In genomic region chr1:3453891-3454810, GRCh38 we compare ENCODE assay signal across 1 cellular context.
TF ChIP-seq lines count a peak whose summit lies in the region.

Gene ARHGEF16, plus strand, starts transcription at chr1:3454665. Its CDS starts 8,420 bp downstream, at chr1:3463085.

TF ChIP-seq in HepG2, 621 proteins besides CTCF, POLR2A, EP300 and RAD21 (continued from another document and continues in another):
- TF ChIP-seq GMEB2 (CRISPR knock-in tag; IDR thresholded peaks at IDR 0.05; ENCODE audit: low read depth) (no peak), ZNF24 (IDR thresholded peaks at IDR 0.05) (no peak), TOPORS (CRISPR knock-in tag; IDR thresholded peaks at IDR 0.05) (no peak), ZBTB44 (CRISPR knock-in tag; IDR thresholded peaks at IDR 0.05) (no peak), ZNF709 (CRISPR knock-in tag; IDR thresholded peaks at IDR 0.05) (peak; percentile 51), AKNA (CRISPR knock-in tag; IDR thresholded peaks at IDR 0.05; ENCODE audit: borderline replicate concordance) (no peak), CREM (IDR thresholded peaks at IDR 0.05) (no peak), CREM (CRISPR knock-in tag; IDR thresholded peaks at IDR 0.05) (no peak), ZNF224 (CRISPR knock-in tag; IDR thresholded peaks at IDR 0.05) (no peak), ZNF234 (CRISPR knock-in tag; conservative IDR thresholded peaks at IDR 0.05) (no peak), TOE1 (CRISPR knock-in tag; IDR thresholded peaks at IDR 0.05) (no peak), ETS1 (CRISPR knock-in tag; IDR thresholded peaks at IDR 0.05) (0 out of 2 replicates have a peak, but pooled peaks have one; percentile 80), TEF (CRISPR knock-in tag; IDR thresholded peaks at IDR 0.05) (no peak), TMF1 (CRISPR knock-in tag; IDR thresholded peaks at IDR 0.05; ENCODE audit: low read depth) (peak; percentile 51; the same call in 1 of the 2 replicates), SNAPC2 (CRISPR knock-in tag; IDR thresholded peaks at IDR 0.05) (peak; percentile 61), NR0B2 (CRISPR knock-in tag; IDR thresholded peaks at IDR 0.05) (0 out of 2 replicates have a peak, but pooled peaks have one; percentile 68), MXD4 (CRISPR knock-in tag; IDR thresholded peaks at IDR 0.05) (no peak), ARNTL (CRISPR knock-in tag; IDR thresholded peaks at IDR 0.05) (0 out of 2 replicates have a peak, but pooled peaks have one; percentile 9), TRIM22 (IDR thresholded peaks at IDR 0.05) (no peak), ZNF841 (CRISPR knock-in tag; IDR thresholded peaks at IDR 0.05; ENCODE audit: borderline replicate concordance) (no peak), KDM4B (CRISPR knock-in tag; IDR thresholded peaks at IDR 0.05) (no peak), ZNF784 (CRISPR knock-in tag; IDR thresholded peaks at IDR 0.05; ENCODE audit: borderline replicate concordance) (no peak), ISX (CRISPR knock-in tag; conservative IDR thresholded peaks at IDR 0.05) (no peak), ZC3H13 (CRISPR knock-in tag; IDR thresholded peaks at IDR 0.05) (peak; percentile 26; the same call in 1 of the 2 replicates), HINFP (CRISPR knock-in tag; IDR thresholded peaks at IDR 0.05; ENCODE audit: low read depth) (peak; percentile 69; the same call in 1 of the 2 replicates), AKAP8 (CRISPR knock-in tag; IDR thresholded peaks at IDR 0.05) (peak; percentile 98), ZNF468 (CRISPR knock-in tag; IDR thresholded peaks at IDR 0.05) (peak; percentile 49; the same call in 1 of the 2 replicates), SP5 (CRISPR knock-in tag; IDR thresholded peaks at IDR 0.05; ENCODE audit: borderline replicate concordance, low read depth) (peak; percentile 31; the same call in 1 of the 2 replicates), ZNF614 (CRISPR knock-in tag; IDR thresholded peaks at IDR 0.05; ENCODE audit: borderline replicate concordance) (peak; percentile 38; the same call in 1 of the 2 replicates), ZBTB46 (CRISPR knock-in tag; IDR thresholded peaks at IDR 0.05; ENCODE audit: borderline replicate concordance) (no peak), ZNF232 (CRISPR knock-in tag; IDR thresholded peaks at IDR 0.05; ENCODE audit: borderline replicate concordance) (0 out of 2 replicates have a peak, but pooled peaks have one; percentile 41), SRY (CRISPR knock-in tag; IDR thresholded peaks at IDR 0.05) (peak; percentile 73; the same call in 1 of the 2 replicates), RBFOX2 (IDR thresholded peaks at IDR 0.05; ENCODE audit: low read depth, low read length) (peak; percentile 84), ZKSCAN8 (CRISPR knock-in tag; IDR thresholded peaks at IDR 0.05; ENCODE audit: borderline replicate concordance) (no peak), HOXD1 (CRISPR knock-in tag; IDR thresholded peaks at IDR 0.05) (peak; percentile 62; the same call in 1 of the 2 replicates), ZSCAN22 (CRISPR knock-in tag; IDR thresholded peaks at IDR 0.05) (no peak), CSRNP1 (CRISPR knock-in tag; IDR thresholded peaks at IDR 0.05) (no peak; the same call in 1 of the 2 replicates), ARID2 (CRISPR knock-in tag; IDR thresholded peaks at IDR 0.05; ENCODE audit: borderline replicate concordance) (no peak), LCORL (IDR thresholded peaks at IDR 0.05) (no peak), LCORL (CRISPR knock-in tag; IDR thresholded peaks at IDR 0.05) (0 out of 2 replicates have a peak, but pooled peaks have one; percentile 0), ZNF570 (CRISPR knock-in tag; IDR thresholded peaks at IDR 0.05; ENCODE audit: borderline replicate concordance) (no peak), KAT7 (CRISPR knock-in tag; IDR thresholded peaks at IDR 0.05; ENCODE audit: borderline replicate concordance) (peak; percentile 58; the same call in 1 of the 2 replicates), ZFP90 (CRISPR knock-in tag; IDR thresholded peaks at IDR 0.05; ENCODE audit: borderline replicate concordance) (peak; percentile 76; the same call in 1 of the 2 replicates)
